6 cellular contexts compared by ENCODE assay signal in genomic region chr1:46248122-46248920, GRCh38. TPM values are rescaled to one million over a fixed set of nuclear protein-coding genes. Genes with fewer than 3 reads are reported as not detected.
A peak's percentile ranks its signal among the peaks of the same experiment; 100 is the strongest.
DNase-seq lines count a peak whose midpoint lies in the region; ATAC-seq and TF ChIP-seq lines count a peak whose summit lies in the region.

No MANE protein-coding gene starts in this region.

- TF ChIP-seq POLR2A in gastrocnemius medialis (IDR thresholded peaks at IDR 0.05) = no peak

- peaks cover 42% of the 10 kb centered on the region for H3K36me3 Mint-ChIP-seq in activated CD4-positive, alpha-beta T cell treated with anti-CD3 and anti-CD28 coated beads for 36 hours (ENCODE audit: low read depth)

- H3K4me1 Mint-ChIP-seq in activated CD4-positive, alpha-beta T cell treated with anti-CD3 and anti-CD28 coated beads for 36 hours = peaks cover 20% of the 10 kb centered on the region

- no peaks in the 10 kb centered on the region for H3K27me3 ChIP-seq in effector memory CD4-positive, alpha-beta T cell (replicated peaks; ENCODE audit: control insufficient read depth, insufficient read depth, low read length, poor library complexity, severe bottlenecking)
- no peaks in the 10 kb centered on the region for H3K27me3 ChIP-seq in gastrocnemius medialis

- H3K4me3 ChIP-seq in effector memory CD4-positive, alpha-beta T cell (ENCODE audit: insufficient read depth, low read depth, low read length, poor library complexity, severe bottlenecking) = peak overlapping the region; percentile 71
- peak overlapping the region; percentile 61 to 78 (median 67) for H3K4me3 ChIP-seq in gastrocnemius medialis

- no peaks in the 10 kb centered on the region for H3K4me1 ChIP-seq in effector memory CD4-positive, alpha-beta T cell (ENCODE audit: control insufficient read depth, insufficient read depth, low read length, poor library complexity, severe bottlenecking)
- peaks cover 8 to 10% of the 10 kb centered on the region in 2 donors for H3K4me1 ChIP-seq in gastrocnemius medialis

- H3K27me3 Mint-ChIP-seq in activated CD4-positive, alpha-beta T cell treated with anti-CD3 and anti-CD28 coated beads for 36 hours = no peaks in the 10 kb centered on the region

- CTCF ChIA-PET in activated CD4-positive, alpha-beta T cell treated with anti-CD3 and anti-CD28 coated beads for 36 hours (lab: Charles Lee) = interaction anchor here (0.9 kb wide), 1 partner anchor 22 kb away, joined by 3 read pairs; no protein-coding TSS in a partner anchor

- peak overlapping the region; percentile 91 for H3K27ac Mint-ChIP-seq in activated CD4-positive, alpha-beta T cell treated with anti-CD3 and anti-CD28 coated beads for 36 hours

- peak overlapping the region; percentile 83 for H3K4me3 Mint-ChIP-seq in activated CD4-positive, alpha-beta T cell treated with anti-CD3 and anti-CD28 coated beads for 36 hours

- no peaks in the 10 kb centered on the region for H3K9me3 ChIP-seq in effector memory CD4-positive, alpha-beta T cell (ENCODE audit: control insufficient read depth, low read length)
- H3K9me3 ChIP-seq in gastrocnemius medialis = no peaks in the 10 kb centered on the region

- POLR2A ChIA-PET in activated CD4-positive, alpha-beta T cell treated with anti-CD3 and anti-CD28 coated beads for 36 hours (lab: Charles Lee) = interaction anchor here (0.6 to 1.1 kb wide), 3 partner anchors 11 to 150 kb away, joined by 3 to 4 read pairs (median 3); no protein-coding TSS in a partner anchor

- H3K9me3 Mint-ChIP-seq in activated CD4-positive, alpha-beta T cell treated with anti-CD3 and anti-CD28 coated beads for 36 hours (ENCODE audit: low read depth) = no peaks in the 10 kb centered on the region

- in situ Hi-C loops in gastrocnemius medialis (cut with MboI; ENCODE audit: low sequenced_read_pairs in 4 of 4) = no loop called here

- peak; percentile 68 for DNase-seq in activated CD4-positive, alpha-beta T cell treated with anti-CD3 and anti-CD28 coated beads for 36 hours
- DNase-seq in activated CD4-positive, alpha-beta T cell treated with anti-CD3 and anti-CD28 coated beads for 4 hours = no peak
- DNase-seq in NCI-H82 treated with DMSO at 0.1 percent for 48 hours (lab: John Stamatoyannopoulos, UW; ENCODE audit: unreplicated experiment) (peak; percentile 60), gastrocnemius medialis (peak in 1 of 2 donors; percentile 28), UCSD-AML1 (lab: John Stamatoyannopoulos, UW; ENCODE audit: unreplicated experiment) (no peak)
- no peak for DNase-seq in effector memory CD4-positive, alpha-beta T cell

- H3K27ac ChIP-seq in effector memory CD4-positive, alpha-beta T cell (ENCODE audit: insufficient read depth, low read length, poor library complexity, severe bottlenecking) = no peak overlapping the region
- no peak overlapping the region for H3K27ac ChIP-seq in gastrocnemius medialis

- no peak for TF ChIP-seq CTCF in gastrocnemius medialis (IDR thresholded peaks at IDR 0.05 in 4 of 5, conservative IDR thresholded peaks at IDR 0.05 in 1 of 5)

- no peaks in the 10 kb centered on the region for H3K36me3 ChIP-seq in effector memory CD4-positive, alpha-beta T cell (ENCODE audit: control insufficient read depth, insufficient read depth, low read length)
- H3K36me3 ChIP-seq in gastrocnemius medialis = no peaks in the 10 kb centered on the region

- no peak for ATAC-seq in activated CD4-positive, alpha-beta T cell treated with anti-CD3 and anti-CD28 coated beads for 36 hours
- no peak for ATAC-seq in gastrocnemius medialis

- intact Hi-C loops in activated CD4-positive, alpha-beta T cell treated with anti-CD3 and anti-CD28 coated beads for 36 hours (cut with DNase I, micrococcal nuclease) = loop anchor here in 1 of 2 experiments (5.0 kb wide), 3 partner anchors 419 to 1236 kb away; partner anchors contain the start of genes ATPAF1, FOXD2, HECTD3 and UROD
- intact Hi-C loops in gastrocnemius medialis (cut with DNase I; ENCODE audit: low total_unique reads) = no loop called here

RNA-seq across cellular contexts. Expression of gene RAD54L, which starts 0.8 kb away (rescaled TPM):
- 10 to 100 TPM; 64.2 to 73.4 TPM for total RNA-seq in activated CD4-positive, alpha-beta T cell treated with anti-CD3 and anti-CD28 coated beads for 36 hours
- total RNA-seq in gastrocnemius medialis = 1 to 10 TPM in 1 of 4 donors, not detected in 3; 1.1 TPM

RNA-seq across cellular contexts. Expression of gene LURAP1, which starts 45.2 kb away (rescaled TPM):
- total RNA-seq in activated CD4-positive, alpha-beta T cell treated with anti-CD3 and anti-CD28 coated beads for 36 hours = under 1 TPM; 0.11 to 0.12 TPM
- total RNA-seq in gastrocnemius medialis = 1 to 10 TPM in 1 of 4 donors, under 1 TPM in 2, not detected in 1; 0.39 to 1.9 (median 0.47) TPM

RNA-seq across cellular contexts. Expression of gene POMGNT1, which starts 50.1 kb away (rescaled TPM):
- 10 to 100 TPM; 36.4 to 36.5 TPM for total RNA-seq in activated CD4-positive, alpha-beta T cell treated with anti-CD3 and anti-CD28 coated beads for 36 hours
- 100 to 1,000 TPM in 1 of 4 donors, 10 to 100 TPM in 3; 66.2 to 107 (median 92.2) TPM for total RNA-seq in gastrocnemius medialis

RNA-seq across cellular contexts. Expression of gene LRRC41, which starts 55.1 kb away (rescaled TPM):
- total RNA-seq in activated CD4-positive, alpha-beta T cell treated with anti-CD3 and anti-CD28 coated beads for 36 hours = 10 to 100 TPM; 33.4 to 34.7 TPM
- 10 to 100 TPM; 76.3 to 99.2 (median 77.9) TPM for total RNA-seq in gastrocnemius medialis

RNA-seq across cellular contexts. Expression of gene UQCRH, which starts 55.2 kb away (rescaled TPM):
- 100 to 1,000 TPM; 258 to 391 TPM for total RNA-seq in activated CD4-positive, alpha-beta T cell treated with anti-CD3 and anti-CD28 coated beads for 36 hours
- 100 to 1,000 TPM; 415 to 695 (median 493) TPM for total RNA-seq in gastrocnemius medialis

Comparison
In these comparisons a context has a peak if more than half of its experiments do, and no peak if none do; other contexts are left out.
1. DNase-seq: peak in activated CD4-positive, alpha-beta T cell treated with anti-CD3 and anti-CD28 coated beads for 36 hours (single experiment) and NCI-H82 treated with DMSO at 0.1 percent for 48 hours (single experiment); none in activated CD4-positive, alpha-beta T cell treated with anti-CD3 and anti-CD28 coated beads for 4 hours (0 of 2), effector memory CD4-positive, alpha-beta T cell (0 of 3) and UCSD-AML1 (single experiment).
2. RNA of gene RAD54L, which starts 0.8 kb away (total RNA-seq): 64.2 to 73.4 TPM in activated CD4-positive, alpha-beta T cell treated with anti-CD3 and anti-CD28 coated beads for 36 hours; 1.1 TPM in gastrocnemius medialis; every median in the first group is over 10 times any median in the second.